In genomic region chr7:74063646-74064045, GRCh38 we compare ENCODE assay signal across 24 cellular contexts. TPM values are rescaled to one million over a fixed set of nuclear protein-coding genes. Genes with fewer than 3 reads are reported as not detected.
DNase-seq lines count a peak whose midpoint lies in the region; ATAC-seq, FAIRE-seq and TF ChIP-seq lines count a peak whose summit lies in the region.
"Had no signal": no experiment of that assay in that cellular context is flagged by ENCODE, and none has a peak within 500 bp of the region (broad histone marks: within the 10 kb centered on the region; RNA-seq: fewer than 3 reads in every experiment).

No MANE protein-coding gene starts in this region.

- no peak overlapping the region for H3K4me3 ChIP-seq in heart right ventricle
- no peak overlapping the region for H3K4me3 ChIP-seq in esophagus muscularis mucosa
- no peak overlapping the region for H3K4me3 ChIP-seq in neuronal stem cell (ENCODE audit: low read length in 2 of 2)
- H3K4me3 ChIP-seq: GM12878, K562 had no signal

- peak overlapping the region; percentile 77 for H3K9ac ChIP-seq in neuronal stem cell (ENCODE audit: low read depth, low read length, poor library complexity)

- H3K4ac ChIP-seq in neuronal stem cell (ENCODE audit: low read length): no peak overlapping the region

- intact Hi-C loops in Right ventricle myocardium inferior (cut with DNase I) (no loop called here), heart right ventricle (cut with DNase I) (loop anchor here in 2 of 10 donors (10.0 kb wide), 3 partner anchors 111 to 341 kb away; partner anchors contain the start of gene EIF4H (in 1 of the 2)), esophagus muscularis mucosa (cut with DNase I) (loop anchor here (5.0 kb wide), 1 partner anchor 114 kb away; no protein-coding TSS in a partner anchor)

- H2BK120ac ChIP-seq in neuronal stem cell (ENCODE audit: low read depth, low read length): peak overlapping the region; percentile 72

- no peaks in the 10 kb centered on the region for H3K27me3 ChIP-seq in heart right ventricle
- no peaks in the 10 kb centered on the region for H3K27me3 ChIP-seq in esophagus muscularis mucosa
- no peaks in the 10 kb centered on the region for H3K27me3 ChIP-seq in neuronal stem cell (ENCODE audit: control insufficient read depth in 3 of 3, insufficient read depth in 3 of 3, low read depth in 1 of 3, low read length in 3 of 3)
- H3K27me3 ChIP-seq: BE2C had no signal

- H4K8ac ChIP-seq in neuronal stem cell (ENCODE audit: low read depth, low read length): no peak overlapping the region

- H3K79me1 ChIP-seq in neuronal stem cell (ENCODE audit: low read depth, low read length): no peaks in the 10 kb centered on the region

- H2BK5ac ChIP-seq in neuronal stem cell (ENCODE audit: low read length): no peak overlapping the region

- 96 to 98% methylated on average over 12 of the region's 12 CpGs for WGBS in heart right ventricle, 2 donors
- 92% methylated on average over 12 of the region's 12 CpGs for WGBS in esophagus muscularis mucosa
- WGBS in neuronal stem cell (ENCODE audit: extremely low coverage in 2 of 2, insufficient read length in 2 of 2, insufficient replicate concordance in 1 of 2), 2 donors: no CpG with 5 or more reads among the region's 12 CpGs

- peak overlapping the region; percentile 44 for H3K18ac ChIP-seq in neuronal stem cell (ENCODE audit: low read length)

- peak overlapping the region; percentile 89 for H3K23ac ChIP-seq in neuronal stem cell (ENCODE audit: low read depth, low read length, poor library complexity)

- H3K27ac ChIP-seq in heart right ventricle: no peak overlapping the region
- peak overlapping the region in 3 of 4 donors; percentile 81 to 92 (median 85) for H3K27ac ChIP-seq in esophagus muscularis mucosa (replicated peaks in 1 of 4)
- H3K27ac ChIP-seq in neuronal stem cell (replicated peaks; ENCODE audit: low read length): no peak overlapping the region

- H3K14ac ChIP-seq in neuronal stem cell (ENCODE audit: low read length): no peak overlapping the region

- H2BK15ac ChIP-seq in neuronal stem cell (ENCODE audit: low read length): no peak overlapping the region

- H2AFZ ChIP-seq in neuronal stem cell (ENCODE audit: low read length): no peak overlapping the region

- TF ChIP-seq EP300 in esophagus muscularis mucosa (IDR thresholded peaks at IDR 0.05): no peak

- H3K36me3 ChIP-seq in heart right ventricle: peaks cover 0 to 67% (median 0%) of the 10 kb centered on the region in 9 donors
- peaks cover 26 to 89% (median 53%) of the 10 kb centered on the region in 4 donors for H3K36me3 ChIP-seq in esophagus muscularis mucosa
- H3K36me3 ChIP-seq in neuronal stem cell (replicated peaks in 1 of 2; ENCODE audit: control insufficient read depth in 2 of 2, insufficient read depth in 2 of 2, low read length in 2 of 2): no peaks in the 10 kb centered on the region
- H3K36me3 ChIP-seq: BE2C had no signal

- DNase-seq in Right ventricle myocardium inferior (ENCODE audit: missing footprints) (peak; percentile 27), heart right ventricle (no peak), esophagus muscularis mucosa (ENCODE audit: extremely low spot score) (no peak), neuronal stem cell (ENCODE audit: low spot score) (no peak), EL (no peak), GM12891 (ENCODE audit: insufficient read length, low spot score) (no peak), KG1 (lab: John Stamatoyannopoulos, UW) (no peak)
- DNase-seq: 8988T; CD8-positive, alpha-beta T cell; DND-41; GDM1; HCEC 1CT; NCI-H1436; NCI-H2171; NCI-H446; NCI-H69; NK-92 treated with Interleukin-12 subunit alpha and Interleukin-12 subunit beta, amount 100 ng/mL, for 24 hours; SIG-M5 had no signal

- no peak overlapping the region for H4K91ac ChIP-seq in neuronal stem cell (ENCODE audit: low read depth, low read length, poor library complexity)

- peak overlapping the region; percentile 91 for H2AK5ac ChIP-seq in neuronal stem cell (ENCODE audit: low read depth, low read length)

- no peaks in the 10 kb centered on the region for H3K9me3 ChIP-seq in heart right ventricle
- H3K9me3 ChIP-seq in esophagus muscularis mucosa: no peaks in the 10 kb centered on the region
- peaks cover 0 to 2% of the 10 kb centered on the region in 2 donors for H3K9me3 ChIP-seq in neuronal stem cell (replicated peaks in 1 of 2; ENCODE audit: control insufficient read depth in 2 of 2, insufficient read depth in 1 of 2, low read depth in 1 of 2, low read length in 2 of 2)
- H3K9me3 ChIP-seq: BE2C had no signal

- TF ChIP-seq CTCF in heart right ventricle (IDR thresholded peaks at IDR 0.05) (no peak), esophagus muscularis mucosa (IDR thresholded peaks at IDR 0.05) (no peak)

- H2BK12ac ChIP-seq in neuronal stem cell (ENCODE audit: low read length): peak overlapping the region; percentile 6

- TF ChIP-seq POLR2A in esophagus muscularis mucosa (IDR thresholded peaks at IDR 0.05; ENCODE audit: low read depth): no peak
- no peak for TF ChIP-seq POLR2A in GM12891 (IDR thresholded peaks at IDR 0.05; ENCODE audit: low read depth, low read length)

- ATAC-seq in Right ventricle myocardium inferior (no peak), heart right ventricle (no peak), HG03280 (IDR thresholded peaks at IDR 0.05; ENCODE audit: unreplicated experiment) (no peak)
- ATAC-seq: CD8-positive, alpha-beta T cell; GM12878; K562 had no signal

- FAIRE-seq in GM12891 (lab: Jason Lieb, UNC): no peak
- FAIRE-seq: GM12878, GM18507, K562 had no signal

- H3K4me1 ChIP-seq in heart right ventricle (peaks cover 0 to 14% (median 8%) of the 10 kb centered on the region in 9 donors), esophagus muscularis mucosa (peaks cover 10 to 40% (median 37%) of the 10 kb centered on the region in 4 donors), neuronal stem cell (ENCODE audit: control insufficient read depth in 2 of 2, insufficient read depth in 1 of 2, low read depth in 1 of 2, low read length in 2 of 2) (peaks cover 1 to 3% of the 10 kb centered on the region in 2 donors)
- H3K4me1 ChIP-seq: BE2C had no signal

- no peak overlapping the region for H3K4me2 ChIP-seq in neuronal stem cell (ENCODE audit: insufficient read depth, low read length, poor library complexity, severe bottlenecking)

TF ChIP-seq in GM12891, 5 proteins besides CTCF, POLR2A, EP300 and RAD21:
- TF ChIP-seq POU2F2 (IDR thresholded peaks at IDR 0.05; ENCODE audit: low read depth, low read length) (no peak), TAF1 (IDR thresholded peaks at IDR 0.05; ENCODE audit: low read depth, low read length) (no peak), PAX5 (IDR thresholded peaks at IDR 0.05; ENCODE audit: insufficient read depth, low read length, severe bottlenecking) (no peak), POLR2AphosphoS5 (IDR thresholded peaks at IDR 0.05; ENCODE audit: low read depth, low read length) (no peak), SPI1 (IDR thresholded peaks at IDR 0.05; ENCODE audit: low read depth, low read length) (no peak)
TF ChIP-seq in GM12891: peak in this region for 0.

RNA-seq across cellular contexts. Expression of gene LIMK1, which starts 20.0 kb away (rescaled TPM):
- total RNA-seq in Right ventricle myocardium inferior (8.7 TPM), heart right ventricle (10 to 100 TPM in 5 of 10 donors, 1 to 10 TPM in 5; 6.1 to 17.3 (median 9.9) TPM), esophagus muscularis mucosa (10 to 100 TPM in 3 of 4 donors, 1 to 10 TPM in 1; 10.0 to 19.3 (median 11.9) TPM)
- 1 to 10 TPM; 5.0 to 6.6 TPM for polyA plus RNA-seq in heart right ventricle
- polyA plus RNA-seq in neuronal stem cell (2013, experiment 1 of 2): 62.3 TPM
- 60.7 TPM for polyA plus RNA-seq in neuronal stem cell (2013, experiment 2 of 2)
- 29.8 TPM for polyA plus RNA-seq in GM12891 (2012; ENCODE audit: low read depth, missing spikeins)

RNA-seq across cellular contexts. Expression of gene ELN, which starts 35.7 kb away (rescaled TPM):
- total RNA-seq in Right ventricle myocardium inferior (29.9 TPM), heart right ventricle (10 to 100 TPM; 14.2 to 65.0 (median 22.0) TPM), esophagus muscularis mucosa (100 to 1,000 TPM; 337 to 646 (median 447) TPM)
- 10 to 100 TPM; 65.8 to 99.8 TPM for polyA plus RNA-seq in heart right ventricle
- polyA plus RNA-seq in neuronal stem cell (2013, experiment 1 of 2): 2.9 TPM
- 3.1 TPM for polyA plus RNA-seq in neuronal stem cell (2013, experiment 2 of 2)
- not detected for polyA plus RNA-seq in GM12891 (2012; ENCODE audit: low read depth, missing spikeins)
- total RNA-seq: CD8-positive, alpha-beta T cell; OCI-LY7 had no signal
- polyA plus RNA-seq: K562 had no signal

Comparison
In these comparisons a context has a peak if more than half of its experiments do, and no peak if none do; other contexts are left out.
1. H3K27ac ChIP-seq: peak in esophagus muscularis mucosa (3 of 4); none in heart right ventricle (0 of 10) and neuronal stem cell (single experiment).
2. RNA of gene ELN, which starts 35.7 kb away (total RNA-seq): 337 to 646 TPM in esophagus muscularis mucosa; 29.9 TPM in Right ventricle myocardium inferior (single experiment) and 14.2 to 65.0 TPM in heart right ventricle; every median in the first group is over 4 times any median in the second.